ENCODE assay signal across 8 cellular contexts in the genomic region with DNA sequence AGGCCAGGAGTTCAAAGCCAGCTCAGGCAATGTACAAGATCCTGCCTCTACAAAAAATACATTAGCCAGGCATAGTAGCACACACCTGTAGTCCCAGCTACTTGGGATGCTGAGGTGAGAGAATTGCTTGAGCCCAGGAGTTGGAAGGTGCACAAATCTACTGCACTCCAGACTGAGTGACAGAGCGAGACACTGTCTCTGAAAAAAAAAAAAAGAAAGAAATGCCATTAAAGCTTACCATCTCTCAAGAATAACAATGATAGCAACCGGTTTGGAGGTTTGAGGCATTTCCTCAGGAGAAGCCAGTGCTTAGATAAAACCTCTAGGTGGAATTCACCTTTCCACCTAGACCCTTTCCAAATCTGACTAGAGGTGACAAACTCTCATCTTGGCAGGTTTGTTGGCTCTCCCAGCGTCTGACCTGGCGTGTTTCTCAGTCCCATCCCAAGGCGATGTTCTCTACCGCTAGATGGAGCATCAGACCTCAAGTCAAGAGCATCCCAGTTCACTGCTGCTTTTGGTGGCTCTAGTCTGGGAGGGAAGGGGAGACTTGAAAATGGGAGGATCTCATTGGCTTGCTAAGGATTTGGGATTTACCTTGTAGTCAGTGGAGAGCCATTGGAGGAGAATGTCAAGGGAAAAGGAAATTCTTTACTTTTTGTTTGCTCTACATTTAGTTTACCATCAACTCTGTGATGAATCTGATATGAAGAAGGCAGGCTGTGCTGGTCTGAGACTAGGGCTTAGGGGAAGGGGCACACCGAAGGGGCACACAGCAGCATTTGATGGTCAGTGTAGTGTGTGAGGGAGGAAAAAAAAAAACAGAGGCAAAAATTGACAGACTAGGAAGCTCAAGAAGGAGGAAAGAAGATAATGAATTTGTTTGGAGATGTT.
A peak's percentile ranks its signal among the peaks of the same experiment; 100 is the strongest.
DNase-seq lines count a peak whose midpoint lies in the region; ATAC-seq and TF ChIP-seq lines count a peak whose summit lies in the region.

No MANE protein-coding gene starts in this region.

- TF ChIP-seq CTCF in AG10803 (conservative IDR thresholded peaks at IDR 0.05; ENCODE audit: low read length), result peak; percentile 86

- peak; percentile 68 for DNase-seq in AG10803 (ENCODE audit: low read depth)
- peak; percentile 16 for DNase-seq in GM19238 (ENCODE audit: insufficient read length, low spot score)
- DNase-seq in HuH-7 (ENCODE audit: low spot score), result peak; percentile 65
- peak; percentile 23 for DNase-seq in SW480 (ENCODE audit: low spot score)
- no peak for DNase-seq in central memory CD8-positive, alpha-beta T cell (ENCODE audit: low spot score in 2 of 2)
- DNase-seq in kidney tubule cell (ENCODE audit: low spot score), result peak; percentile 72
- DNase-seq in stimulated activated CD8-positive, alpha-beta memory T cell treated with anti-CD3 and anti-CD28 coated beads, Interleukin-4, amount 100 ng/mL, for 48 hours, result peak; percentile 29
- DNase-seq in effector CD8-positive, alpha-beta T cell (lab: John Stamatoyannopoulos, UW), result no peak

- H3K9me3 Mint-ChIP-seq in central memory CD8-positive, alpha-beta T cell, result no peaks in the 10 kb centered on the region

- H3K4me3 Mint-ChIP-seq in central memory CD8-positive, alpha-beta T cell, result no peak overlapping the region

- H3K4me1 Mint-ChIP-seq in central memory CD8-positive, alpha-beta T cell, result no peaks in the 10 kb centered on the region

- H3K27ac Mint-ChIP-seq in central memory CD8-positive, alpha-beta T cell (ENCODE audit: low read depth), result no peak overlapping the region

- peak; percentile 43 for ATAC-seq in central memory CD8-positive, alpha-beta T cell (replicated peaks; ENCODE audit: extremely low read depth, poor library complexity, severe bottlenecking)

- peaks cover 7% of the 10 kb centered on the region for H3K36me3 Mint-ChIP-seq in central memory CD8-positive, alpha-beta T cell (ENCODE audit: insufficient read depth)

- H3K27me3 Mint-ChIP-seq in central memory CD8-positive, alpha-beta T cell, result no peaks in the 10 kb centered on the region

- no peak overlapping the region for H3K4me3 ChIP-seq in AG10803 (ENCODE audit: low read length)

Comparison
In these comparisons a context has a peak if more than half of its experiments do, and no peak if none do; other contexts are left out.
1. DNase-seq: peak in AG10803 (single experiment), GM19238 (single experiment), HuH-7 (single experiment), SW480 (single experiment), kidney tubule cell (single experiment) and stimulated activated CD8-positive, alpha-beta memory T cell treated with anti-CD3 and anti-CD28 coated beads, Interleukin-4, amount 100 ng/mL, for 48 hours (single experiment); none in central memory CD8-positive, alpha-beta T cell (0 of 2) and effector CD8-positive, alpha-beta T cell (single experiment).